ENCODE assay signal across 8 cellular contexts in genomic region chr1:86914998-86915736, GRCh38. TPM values are rescaled to one million over a fixed set of nuclear protein-coding genes. Genes with fewer than 3 reads are reported as not detected.
DNase-seq lines count a peak whose midpoint lies in the region; ATAC-seq and TF ChIP-seq lines count a peak whose summit lies in the region.

No MANE protein-coding gene starts in this region.

- POLR2A ChIA-PET in CD4-positive, alpha-beta memory T cell (lab: Charles Lee; ENCODE audit: partially characterized antibody), result interaction anchor here (1.0 to 6.0 kb wide), 14 partner anchors 8 to 529 kb away, joined by 3 to 74 read pairs (median 4); partner anchors contain the start of genes ODF2L and SH3GLB1

- H3K36me3 Mint-ChIP-seq in CD4-positive, alpha-beta memory T cell, result peaks cover 9 to 10% of the 10 kb centered on the region in 2 donors
- peaks cover 12 to 27% of the 10 kb centered on the region in 2 donors for H3K36me3 Mint-ChIP-seq in activated naive CD4-positive, alpha-beta T cell treated with anti-CD3 and anti-CD28 coated beads, Interleukin-2, amount 50 U/mL, for 72 hours

- H3K4me3 ChIP-seq in CD4-positive, alpha-beta memory T cell (ENCODE audit: low read length in 2 of 2), result peak overlapping the region; percentile 82 to 91
- H3K4me3 ChIP-seq in SJCRH30, result peak overlapping the region; percentile 96
- H3K4me3 ChIP-seq in heart left ventricle, result peak overlapping the region; percentile 60 to 95 (median 84)
- H3K4me3 ChIP-seq in urinary bladder (ENCODE audit: low read depth, low read length), result peak overlapping the region; percentile 93

- TF ChIP-seq POLR2A in heart left ventricle (IDR thresholded peaks at IDR 0.05), result no peak

- H3K4me1 ChIP-seq in CD4-positive, alpha-beta memory T cell (ENCODE audit: insufficient read depth, low read length), result peaks cover 38% of the 10 kb centered on the region
- H3K4me1 ChIP-seq in SJCRH30, result no peaks in the 10 kb centered on the region; the same call in 1 of the 2 replicates
- H3K4me1 ChIP-seq in heart left ventricle, result peaks cover 3 to 38% (median 26%) of the 10 kb centered on the region in 12 donors
- H3K4me1 ChIP-seq in urinary bladder (ENCODE audit: insufficient read depth), result no peaks in the 10 kb centered on the region

- H3K27ac Mint-ChIP-seq in CD4-positive, alpha-beta memory T cell, result no peak overlapping the region
- H3K27ac Mint-ChIP-seq in activated naive CD4-positive, alpha-beta T cell treated with anti-CD3 and anti-CD28 coated beads, Interleukin-2, amount 50 U/mL, for 72 hours, result no peak overlapping the region

- 0 to 1% (median 0%) methylated on average over 42 to 43 of the region's 43 CpGs for WGBS in heart left ventricle, 4 donors
- WGBS in urinary bladder, result under 1% methylated on average over 43 of the region's 43 CpGs

- CTCF ChIA-PET in CD4-positive, alpha-beta memory T cell (lab: Charles Lee; ENCODE audit: partially characterized antibody), result interaction anchor here (0.9 to 4.9 kb wide), 7 partner anchors 13 to 1970 kb away, joined by 3 to 40 read pairs (median 5); partner anchors contain the start of gene SH3GLB1

- no peaks in the 10 kb centered on the region for H3K36me3 ChIP-seq in CD4-positive, alpha-beta memory T cell (ENCODE audit: insufficient read depth, low read length)
- no peaks in the 10 kb centered on the region for H3K36me3 ChIP-seq in SJCRH30
- peaks cover 0 to 3% (median 0%) of the 10 kb centered on the region in 9 donors for H3K36me3 ChIP-seq in heart left ventricle
- no peaks in the 10 kb centered on the region for H3K36me3 ChIP-seq in urinary bladder (ENCODE audit: insufficient read depth)

- no peaks in the 10 kb centered on the region for H3K27me3 ChIP-seq in CD4-positive, alpha-beta memory T cell (ENCODE audit: insufficient read depth, low read length)
- H3K27me3 ChIP-seq in SJCRH30, result no peaks in the 10 kb centered on the region
- no peaks in the 10 kb centered on the region for H3K27me3 ChIP-seq in heart left ventricle

- intact Hi-C loops in CD4-positive, alpha-beta memory T cell (cut with micrococcal nuclease), result loop anchor here (1.0 to 10.0 kb wide), 9 partner anchors 50 to 1976 kb away; partner anchors contain the start of genes GTF2B, LMO4, ODF2L and SH3GLB1
- intact Hi-C loops in heart left ventricle (cut with DNase I) (loop anchor here in 7 of 10 donors (1.0 to 10.0 kb wide), 6 partner anchors 37 to 420 kb away; partner anchors contain the start of gene SH3GLB1 (in 7 of the 7)), posterior vena cava (cut with DNase I) (no loop called here)

- H3K27me3 Mint-ChIP-seq in CD4-positive, alpha-beta memory T cell, result no peaks in the 10 kb centered on the region

- peaks cover 21 to 32% (median 30%) of the 10 kb centered on the region in 4 donors for H3K4me1 Mint-ChIP-seq in CD4-positive, alpha-beta memory T cell

- no peaks in the 10 kb centered on the region for H3K9me3 Mint-ChIP-seq in CD4-positive, alpha-beta memory T cell
- peaks cover 0 to 4% of the 10 kb centered on the region in 2 donors for H3K9me3 Mint-ChIP-seq in activated naive CD4-positive, alpha-beta T cell treated with anti-CD3 and anti-CD28 coated beads, Interleukin-2, amount 50 U/mL, for 72 hours

- no peak for TF ChIP-seq CTCF in heart left ventricle (IDR thresholded peaks at IDR 0.05)

- peak overlapping the region; percentile 72 for H3K27ac ChIP-seq in CD4-positive, alpha-beta memory T cell (ENCODE audit: low read depth, low read length)
- H3K27ac ChIP-seq in SJCRH30 (peak overlapping the region; percentile 89), heart left ventricle (peak overlapping the region; percentile 46 to 96 (median 84)), urinary bladder (ENCODE audit: low read depth) (peak overlapping the region; percentile 85)

- ATAC-seq in GM21423 (IDR thresholded peaks at IDR 0.05; ENCODE audit: unreplicated experiment), result peak; percentile 20
- ATAC-seq in activated naive CD4-positive, alpha-beta T cell treated with anti-CD3 and anti-CD28 coated beads, Interleukin-2, amount 50 U/mL, for 72 hours, result peak; percentile 9 to 16
- peak; percentile 11 to 51 (median 46) for ATAC-seq in heart left ventricle

- peak; percentile 53 to 63 (median 56) for DNase-seq in CD4-positive, alpha-beta memory T cell
- DNase-seq in KG1 (lab: John Stamatoyannopoulos, UW), result peak; percentile 80
- peak; percentile 51 to 72 for DNase-seq in SJCRH30
- peak; percentile 50 to 66 for DNase-seq in activated naive CD4-positive, alpha-beta T cell treated with anti-CD3 and anti-CD28 coated beads, Interleukin-2, amount 50 U/mL, for 72 hours (ENCODE audit: low spot score in 2 of 2)
- peak; percentile 47 to 69 (median 51) for DNase-seq in heart left ventricle
- DNase-seq in posterior vena cava (ENCODE audit: low spot score), result peak; percentile 84

- H3K9me3 ChIP-seq in CD4-positive, alpha-beta memory T cell (ENCODE audit: control insufficient read depth in 1 of 2, low read length in 2 of 2), result no peaks in the 10 kb centered on the region
- no peaks in the 10 kb centered on the region for H3K9me3 ChIP-seq in SJCRH30 (replicated peaks)
- H3K9me3 ChIP-seq in heart left ventricle, result no peaks in the 10 kb centered on the region

- no peak overlapping the region for H3K4me3 Mint-ChIP-seq in CD4-positive, alpha-beta memory T cell

RNA-seq across cellular contexts. Expression of gene HS2ST1, which starts 0.7 kb away (rescaled TPM):
- 10 to 100 TPM; 15.8 TPM for total RNA-seq in CD4-positive, alpha-beta memory T cell
- polyA plus RNA-seq in CD4-positive, alpha-beta memory T cell, result 1 to 10 TPM; 5.4 to 6.7 TPM
- total RNA-seq in SJCRH30 (2014; rRNA removed; shearing (Covaris generic)), result 39.4 and 45.0 TPM in 2 replicates
- total RNA-seq in activated naive CD4-positive, alpha-beta T cell treated with anti-CD3 and anti-CD28 coated beads, Interleukin-2, amount 50 U/mL, for 72 hours, result 10 to 100 TPM in 1 of 2 donors, 1 to 10 TPM in 1; 4.5 to 19.0 TPM
- total RNA-seq in heart left ventricle, result 10 to 100 TPM in 7 of 9 donors, 1 to 10 TPM in 2; 6.5 to 20.3 (median 14.0) TPM
- 10 to 100 TPM in 1 of 2 donors, 1 to 10 TPM in 1; 3.4 to 11.0 TPM for polyA plus RNA-seq in heart left ventricle
- total RNA-seq in posterior vena cava, result 10 to 100 TPM; 24.7 to 27.1 TPM
- 36.9 TPM for total RNA-seq in urinary bladder
- polyA plus RNA-seq in urinary bladder, result 12.1 TPM

RNA-seq across cellular contexts. Expression of gene SELENOF, which starts 1.2 kb away (rescaled TPM):
- 100 to 1,000 TPM; 151 to 169 TPM for total RNA-seq in CD4-positive, alpha-beta memory T cell
- 100 to 1,000 TPM; 298 to 392 TPM for polyA plus RNA-seq in CD4-positive, alpha-beta memory T cell
- 162 and 174 TPM in 2 replicates for total RNA-seq in SJCRH30 (2014; rRNA removed; shearing (Covaris generic))
- 100 to 1,000 TPM in 1 of 2 donors, 10 to 100 TPM in 1; 40.6 to 144 TPM for total RNA-seq in activated naive CD4-positive, alpha-beta T cell treated with anti-CD3 and anti-CD28 coated beads, Interleukin-2, amount 50 U/mL, for 72 hours
- total RNA-seq in heart left ventricle, result 100 to 1,000 TPM in 2 of 9 donors, 10 to 100 TPM in 7; 46.8 to 125 (median 76.1) TPM
- 100 to 1,000 TPM in 1 of 2 donors, 10 to 100 TPM in 1; 53.2 to 101 TPM for polyA plus RNA-seq in heart left ventricle
- 100 to 1,000 TPM; 183 to 189 TPM for total RNA-seq in posterior vena cava
- total RNA-seq in urinary bladder, result 247 TPM
- polyA plus RNA-seq in urinary bladder, result 115 TPM

Comparison
In these comparisons a context has a peak if more than half of its experiments do, and no peak if none do; other contexts are left out.
1. Peak in every context shown above with its lines: DNase-seq, ATAC-seq, H3K4me3 ChIP-seq and H3K27ac ChIP-seq.
2. intact Hi-C loops: an anchor here in CD4-positive, alpha-beta memory T cell (1.0 to 10.0 kb wide) and heart left ventricle (1.0 to 10.0 kb wide); none called in posterior vena cava.